23 cellular contexts compared by ENCODE assay signal in the genomic region with DNA sequence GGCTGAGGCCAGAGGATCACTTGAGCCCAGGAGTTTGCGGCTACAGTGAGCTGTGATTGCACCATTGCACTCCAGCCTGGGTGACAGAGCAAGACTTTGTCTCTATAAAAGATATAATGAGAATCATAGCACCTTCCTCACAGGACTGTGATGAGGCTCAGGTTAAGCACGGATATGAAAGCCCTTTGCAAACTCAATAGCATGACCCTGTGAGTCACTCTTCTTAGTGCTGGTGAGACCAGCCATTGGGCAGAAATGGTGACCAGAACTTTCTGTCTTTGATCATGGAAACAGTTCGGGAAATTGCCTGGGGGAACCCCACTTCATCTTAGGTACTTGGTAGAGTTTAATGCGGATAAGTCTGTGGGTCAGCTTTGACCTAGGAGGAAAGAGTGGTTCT.
"Had no signal": no experiment of that assay in that cellular context is flagged by ENCODE, and none has a peak within 500 bp of the region (broad histone marks: within the 10 kb centered on the region; RNA-seq: fewer than 3 reads in every experiment).

No MANE protein-coding gene starts in this region.

- H3K27me3 Mint-ChIP-seq: activated CD4-positive, alpha-beta memory T cell treated with anti-CD3 and anti-CD28 coated beads for 36 hours; activated CD4-positive, alpha-beta T cell treated with anti-CD3 and anti-CD28 coated beads, Interleukin-2, amount 10 ng/mL, durations not matched to agents 24 days and 14 days; activated naive CD8-positive, alpha-beta T cell had no signal

- H3K9me3 Mint-ChIP-seq: activated CD4-positive, alpha-beta memory T cell treated with anti-CD3 and anti-CD28 coated beads for 36 hours; activated CD4-positive, alpha-beta T cell treated with anti-CD3 and anti-CD28 coated beads, Interleukin-2, amount 10 ng/mL, durations not matched to agents 24 days and 14 days; T-helper 1 cell treated with Interleukin-12 subunit alpha and Interleukin-12 subunit beta and Interleukin-4 antibody, amounts not matched to agents 30 μg/mL and 1 μg/mL, for 36 hours had no signal

- H3K4me3 Mint-ChIP-seq: activated CD4-positive, alpha-beta memory T cell treated with anti-CD3 and anti-CD28 coated beads for 36 hours; activated CD4-positive, alpha-beta T cell treated with anti-CD3 and anti-CD28 coated beads, Interleukin-2, amount 10 ng/mL, durations not matched to agents 24 days and 14 days; activated naive CD8-positive, alpha-beta T cell; T-helper 1 cell treated with Interleukin-12 subunit alpha and Interleukin-12 subunit beta and Interleukin-4 antibody, amounts not matched to agents 30 μg/mL and 1 μg/mL, for 36 hours had no signal

- H3K36me3 ChIP-seq: adrenal gland, Peyer's patch, SJCRH30 had no signal

- DNase-seq: activated CD4-positive, alpha-beta memory T cell treated with anti-CD3 and anti-CD28 coated beads for 36 hours; activated CD4-positive, alpha-beta T cell treated with anti-CD3 and anti-CD28 coated beads, Interleukin-2, amount 10 ng/mL, durations not matched to agents 24 days and 14 days; activated CD4-positive, CD25-positive, alpha-beta regulatory T cell treated with anti-CD3 and anti-CD28 coated beads, Interleukin-2, amount 50 U/mL, for 72 hours; activated CD8-positive, alpha-beta memory T cell treated with anti-CD3 and anti-CD28 coated beads, Interleukin-2, amount 50 U/mL, for 4 hours; activated effector memory CD4-positive, alpha-beta T cell treated with Interleukin-2 at 50 U/mL for 16 hours; activated naive CD4-positive, alpha-beta T cell treated with Interleukin-2 at 50 U/mL for 16 hours; activated T-cell treated with anti-CD3 and anti-CD28 coated beads, Interleukin-2, amount 50 U/mL, for 1 hour; adrenal gland; Karpas-422; NCI-H1105 treated with DMSO at 0.1 percent for 48 hours; NCI-H1436 treated with DMSO at 0.1 percent for 48 hours; NCI-H187; NCI-H2081; NCI-H510A treated with DMSO at 0.1 percent for 48 hours; NCI-H69; Peyer's patch; Right ventricle myocardium superior; SJCRH30 had no signal

- H3K4me1 ChIP-seq: adrenal gland, Peyer's patch, SJCRH30 had no signal

- H3K4me3 ChIP-seq: adrenal gland, K562, Peyer's patch, SJCRH30 had no signal

- H3K27me3 ChIP-seq: adrenal gland, Peyer's patch, SJCRH30 had no signal

- H3K27ac ChIP-seq: adrenal gland, Peyer's patch, RWPE1, SJCRH30 had no signal

- ATAC-seq: K562, SK-N-SH treated with all-trans-retinoic acid at 6 μM for 48 hours had no signal

- H3K27ac Mint-ChIP-seq: activated CD4-positive, alpha-beta memory T cell treated with anti-CD3 and anti-CD28 coated beads for 36 hours; activated CD4-positive, alpha-beta T cell treated with anti-CD3 and anti-CD28 coated beads, Interleukin-2, amount 10 ng/mL, durations not matched to agents 24 days and 14 days; activated naive CD8-positive, alpha-beta T cell; T-helper 1 cell treated with Interleukin-12 subunit alpha and Interleukin-12 subunit beta and Interleukin-4 antibody, amounts not matched to agents 30 μg/mL and 1 μg/mL, for 36 hours had no signal

- H3K9me3 ChIP-seq: adrenal gland, Peyer's patch, SJCRH30 had no signal
